In genomic region chr2:133843091-133843490, GRCh38 we compare ENCODE assay signal across 24 cellular contexts.
A peak's percentile ranks its signal among the peaks of the same experiment; 100 is the strongest.
DNase-seq lines count a peak whose midpoint lies in the region; ATAC-seq, FAIRE-seq and TF ChIP-seq lines count a peak whose summit lies in the region.
"Had no signal": no experiment of that assay in that cellular context is flagged by ENCODE, and none has a peak within 500 bp of the region (broad histone marks: within the 10 kb centered on the region; RNA-seq: fewer than 3 reads in every experiment).

No MANE protein-coding gene starts in this region.

- TF ChIP-seq CTCF in astrocyte (IDR thresholded peaks at IDR 0.05; ENCODE audit: insufficient read depth, low read depth, low read length) (no peak), fibroblast of pulmonary artery (IDR thresholded peaks at IDR 0.05; ENCODE audit: low read length, missing control alignments) (no peak), psoas muscle (IDR thresholded peaks at IDR 0.05) (no peak)

- H2AFZ ChIP-seq in astrocyte (ENCODE audit: low read depth, low read length) = peak overlapping the region; percentile 13

- no peak overlapping the region for H3K27ac Mint-ChIP-seq in astrocyte (ENCODE audit: unreplicated experiment)
- H3K27ac Mint-ChIP-seq: T-helper 1 cell treated with Interleukin-12 subunit alpha and Interleukin-12 subunit beta and Interleukin-4 antibody, amounts not matched to agents 30 μg/mL and 1 μg/mL, for 36 hours had no signal

- H3K27me3 ChIP-seq in astrocyte (ENCODE audit: insufficient read depth, low read length) (no peaks in the 10 kb centered on the region), psoas muscle (ENCODE audit: insufficient read depth in 3 of 3, low read length in 2 of 3) (no peaks in the 10 kb centered on the region)
- H3K27me3 ChIP-seq: BLaER1 treated with 17β-estradiol and CSF1 and Interleukin-3, amounts not matched to agents 10 nM and 100 nM; right atrium auricular region; upper lobe of right lung had no signal

- no peaks in the 10 kb centered on the region for H3K9me3 Mint-ChIP-seq in astrocyte (ENCODE audit: unreplicated experiment)
- H3K9me3 Mint-ChIP-seq: effector memory CD8-positive, alpha-beta T cell; T-helper 1 cell treated with Interleukin-12 subunit alpha and Interleukin-12 subunit beta and Interleukin-4 antibody, amounts not matched to agents 30 μg/mL and 1 μg/mL, for 36 hours had no signal

- peaks cover 20% of the 10 kb centered on the region for H3K4me1 ChIP-seq in astrocyte (ENCODE audit: insufficient read depth, low read length)
- H3K4me1 ChIP-seq in psoas muscle = no peaks in the 10 kb centered on the region

- H3K27ac ChIP-seq in astrocyte (ENCODE audit: low read depth, low read length) (peak overlapping the region; percentile 34), psoas muscle (no peak overlapping the region)
- H3K27ac ChIP-seq: BLaER1 treated with 17β-estradiol and CSF1 and Interleukin-3, amounts not matched to agents 10 nM and 100 nM; right atrium auricular region; upper lobe of right lung had no signal

- peaks cover 10% of the 10 kb centered on the region for H3K4me1 Mint-ChIP-seq in astrocyte (ENCODE audit: low read depth, unreplicated experiment)

- H4K20me1 ChIP-seq in astrocyte (ENCODE audit: insufficient read depth, low read length) = no peaks in the 10 kb centered on the region
- H4K20me1 ChIP-seq: BLaER1 treated with 17β-estradiol and CSF1 and Interleukin-3, amounts not matched to agents 10 nM and 100 nM had no signal

- no peak overlapping the region for H3K4me2 ChIP-seq in astrocyte (ENCODE audit: low read length)
- H3K4me2 ChIP-seq: BLaER1 treated with 17β-estradiol and CSF1 and Interleukin-3, amounts not matched to agents 10 nM and 100 nM had no signal

- ATAC-seq in psoas muscle = no peak
- ATAC-seq: effector memory CD8-positive, alpha-beta T cell; upper lobe of right lung had no signal

- intact Hi-C loops in psoas muscle (cut with DNase I) = loop anchor here (5.0 to 10.0 kb wide), 2 partner anchors 1296 to 1578 kb away; no protein-coding TSS in a partner anchor

- WGBS in psoas muscle, 3 donors = 88 to 94% (median 91%) methylated on average over 3 of the region's 3 CpGs

- H3K27me3 Mint-ChIP-seq in astrocyte (ENCODE audit: low read depth, unreplicated experiment) = no peaks in the 10 kb centered on the region

- H3K9me3 ChIP-seq in astrocyte (ENCODE audit: insufficient read depth, low read depth, low read length) = no peaks in the 10 kb centered on the region
- H3K9me3 ChIP-seq in psoas muscle = no peaks in the 10 kb centered on the region
- H3K9me3 ChIP-seq: BLaER1 treated with 17β-estradiol and CSF1 and Interleukin-3, amounts not matched to agents 10 nM and 100 nM; right atrium auricular region; upper lobe of right lung had no signal

- no peaks in the 10 kb centered on the region for H3K36me3 ChIP-seq in astrocyte (ENCODE audit: insufficient read depth, low read length)
- no peaks in the 10 kb centered on the region for H3K36me3 ChIP-seq in psoas muscle (ENCODE audit: insufficient read depth in 1 of 2, low read depth in 1 of 2)
- H3K36me3 ChIP-seq: BLaER1 treated with 17β-estradiol and CSF1 and Interleukin-3, amounts not matched to agents 10 nM and 100 nM; right atrium auricular region; upper lobe of right lung had no signal

- TF ChIP-seq POLR2A in GM12892 (IDR thresholded peaks at IDR 0.05; ENCODE audit: low read depth, low read length) = no peak

- no peaks in the 10 kb centered on the region for H3K79me2 ChIP-seq in astrocyte (ENCODE audit: insufficient read depth, low read length)

- H3K36me3 Mint-ChIP-seq in astrocyte (ENCODE audit: low read depth, unreplicated experiment) = no peaks in the 10 kb centered on the region

- peak; percentile 29 for DNase-seq in NCI-H1694 treated with DMSO at 0.1 percent for 48 hours (lab: John Stamatoyannopoulos, UW)
- DNase-seq in NCI-H1694 (lab: John Stamatoyannopoulos, UW) = no peak
- no peak for DNase-seq in astrocyte (ENCODE audit: low read depth)
- peak; percentile 42 for DNase-seq in fibroblast of pulmonary artery (ENCODE audit: low read depth)
- peak; percentile 90 for DNase-seq in skeletal muscle cell (ENCODE audit: low read depth)
- no peak for DNase-seq in NCI-H128 (lab: John Stamatoyannopoulos, UW; ENCODE audit: unreplicated experiment)
- DNase-seq in GM12892 (ENCODE audit: insufficient read length) = no peak
- no peak for DNase-seq in psoas muscle
- DNase-seq: 8988T; activated CD8-positive, alpha-beta memory T cell treated with anti-CD3 and anti-CD28 coated beads, Interleukin-2, amount 50 U/mL, for 48 hours; activated effector memory CD4-positive, alpha-beta T cell treated with anti-CD3 and anti-CD28 coated beads, Interleukin-2, amount 50 U/mL, for 16 hours; amygdala; Calu3; effector memory CD8-positive, alpha-beta T cell; foreskin melanocyte; occipital lobe; SHP77; stimulated activated CD8-positive, alpha-beta memory T cell treated with anti-CD3 and anti-CD28 coated beads, Interleukin-4, amount 100 ng/mL, for 48 hours; upper lobe of right lung had no signal

- no peak overlapping the region for H3K4me3 Mint-ChIP-seq in astrocyte (ENCODE audit: unreplicated experiment)
- H3K4me3 Mint-ChIP-seq: effector memory CD8-positive, alpha-beta T cell; T-helper 1 cell treated with Interleukin-12 subunit alpha and Interleukin-12 subunit beta and Interleukin-4 antibody, amounts not matched to agents 30 μg/mL and 1 μg/mL, for 36 hours had no signal

- H3K9ac ChIP-seq in astrocyte (ENCODE audit: low read length) = no peak overlapping the region
- H3K9ac ChIP-seq: BLaER1 treated with 17β-estradiol and CSF1 and Interleukin-3, amounts not matched to agents 10 nM and 100 nM had no signal

- no peak for FAIRE-seq in astrocyte (lab: Jason Lieb, UNC)
- no peak for FAIRE-seq in GM12892 (lab: Jason Lieb, UNC)
- FAIRE-seq: GM18507, HepG2 had no signal

- H3K4me3 ChIP-seq in astrocyte (ENCODE audit: insufficient read depth, low read depth, low read length) (no peak overlapping the region), fibroblast of pulmonary artery (replicated peaks; ENCODE audit: low read depth, low read length) (no peak overlapping the region), skeletal muscle cell (ENCODE audit: low read depth, low read length) (no peak overlapping the region), psoas muscle (no peak overlapping the region)
- H3K4me3 ChIP-seq: BLaER1 treated with 17β-estradiol and CSF1 and Interleukin-3, amounts not matched to agents 10 nM and 100 nM; right atrium auricular region; upper lobe of right lung had no signal

Comparison
In these comparisons a context has a peak if more than half of its experiments do, and no peak if none do; other contexts are left out.
1. DNase-seq: peak in NCI-H1694 treated with DMSO at 0.1 percent for 48 hours (single experiment), fibroblast of pulmonary artery (single experiment) and skeletal muscle cell (single experiment); none in NCI-H1694 (single experiment), astrocyte (single experiment), NCI-H128 (single experiment), GM12892 (single experiment) and psoas muscle (0 of 2).